Comparison of ENCODE assay signal across 2 cellular contexts in genomic region chr11:2088746-2089535, GRCh38.
TF ChIP-seq lines count a peak whose summit lies in the region.

No MANE protein-coding gene starts in this region.

TF ChIP-seq in HCT116, 20 proteins besides CTCF, POLR2A, EP300 and RAD21 (continued from another document):
- no peak for TF ChIP-seq SP1 (IDR thresholded peaks at IDR 0.05; ENCODE audit: low read depth)
- TF ChIP-seq ZFX (IDR thresholded peaks at IDR 0.05), result no peak
- no peak for TF ChIP-seq REST (IDR thresholded peaks at IDR 0.05; ENCODE audit: low read depth)
- TF ChIP-seq FOSL1 (IDR thresholded peaks at IDR 0.05; ENCODE audit: low read depth), result no peak
- no peak for TF ChIP-seq YY1 (IDR thresholded peaks at IDR 0.05; ENCODE audit: extremely low read depth, insufficient replicate concordance, low read depth, low read length)
- no peak for TF ChIP-seq SRF (IDR thresholded peaks at IDR 0.05; ENCODE audit: low read depth)
- no peak for TF ChIP-seq SIN3A (IDR thresholded peaks at IDR 0.05; ENCODE audit: low read depth)

TF ChIP-seq in GM12878, 131 proteins besides CTCF, POLR2A, EP300 and RAD21 (continued from another document):
- TF ChIP-seq, protein P1, sequence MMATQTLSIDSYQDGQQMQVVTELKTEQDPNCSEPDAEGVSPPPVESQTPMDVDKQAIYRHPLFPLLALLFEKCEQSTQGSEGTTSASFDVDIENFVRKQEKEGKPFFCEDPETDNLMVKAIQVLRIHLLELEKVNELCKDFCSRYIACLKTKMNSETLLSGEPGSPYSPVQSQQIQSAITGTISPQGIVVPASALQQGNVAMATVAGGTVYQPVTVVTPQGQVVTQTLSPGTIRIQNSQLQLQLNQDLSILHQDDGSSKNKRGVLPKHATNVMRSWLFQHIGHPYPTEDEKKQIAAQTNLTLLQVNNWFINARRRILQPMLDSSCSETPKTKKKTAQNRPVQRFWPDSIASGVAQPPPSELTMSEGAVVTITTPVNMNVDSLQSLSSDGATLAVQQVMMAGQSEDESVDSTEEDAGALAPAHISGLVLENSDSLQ (IDR thresholded peaks at IDR 0.05), result no peak
- TF ChIP-seq SP1 (IDR thresholded peaks at IDR 0.05; ENCODE audit: low read depth, low read length) (no peak), ESRRA (IDR thresholded peaks at IDR 0.05; ENCODE audit: low read length) (no peak)
TF ChIP-seq in GM12878: peak in this region for 0.
